7 cellular contexts compared by ENCODE assay signal in genomic region chr20:51563141-51563596, GRCh38. TPM values are rescaled to one million over a fixed set of nuclear protein-coding genes. Genes with fewer than 3 reads are reported as not detected.
DNase-seq lines count a peak whose midpoint lies in the region; ATAC-seq, FAIRE-seq and TF ChIP-seq lines count a peak whose summit lies in the region.

No MANE protein-coding gene starts in this region.

- H3K9me3 ChIP-seq in MG63, result no peaks in the 10 kb centered on the region
- no peaks in the 10 kb centered on the region for H3K9me3 ChIP-seq in HepG2 (ENCODE audit: low read length)
- no peaks in the 10 kb centered on the region for H3K9me3 ChIP-seq in stomach

- BruUV-seq in HepG2 (replicated peaks; lab: Mats Ljungman, UMichigan), result no TSS peak

- CTCF ChIA-PET in HepG2 (lab: Yijun Ruan, JAX; ENCODE audit: low intra/inter-chr PET ratio, low total read pairs), result no interaction called here

- H3K27me3 ChIP-seq in MG63, result peaks cover 16% of the 10 kb centered on the region
- H3K27me3 ChIP-seq in HepG2 (ENCODE audit: control insufficient read depth in 1 of 2, insufficient read depth in 2 of 2, low read length in 2 of 2), result peaks cover 8 to 57% of the 10 kb centered on the region in 2 experiments; a peak in 4 of 5 replicates
- peaks cover 0 to 55% (median 24%) of the 10 kb centered on the region in 3 donors for H3K27me3 ChIP-seq in stomach

- H3K4me3 ChIP-seq in MG63 (peak overlapping the region; percentile 40), HepG2 (replicated peaks in 1 of 3; ENCODE audit: insufficient read depth in 1 of 3, low read depth in 2 of 3, low read length in 3 of 3) (peak overlapping the region; percentile 44 to 75 (median 61)), stomach (peak overlapping the region; percentile 44 to 60 (median 48))

- TF ChIP-seq RAD21 in HepG2 (CRISPR knock-in tag; IDR thresholded peaks at IDR 0.05), result no peak

- DNase-seq in MG63, result no peak
- peak in 6 of 61 donors; percentile 19 to 80 (median 66) for DNase-seq in caudate nucleus (lab: John Stamatoyannopoulos, UW)
- no peak for DNase-seq in HepG2 (ENCODE audit: low spot score)
- no peak for DNase-seq in stomach
- DNase-seq in stimulated activated CD4-positive, alpha-beta T cell treated with anti-CD3 and anti-CD28 coated beads, Interleukin-4, amount 100 ng/mL, for 1 hour, result no peak

- H3K9ac ChIP-seq in HepG2 (ENCODE audit: insufficient read depth, low read depth, low read length), result peak overlapping the region; percentile 59; the same call in 1 of the 2 replicates

- in situ Hi-C loops in HepG2 (cut with HindIII; ENCODE audit: extremely low pct_ligation_motif_present, low pct_unique_long_range_greater_than_20kb), result no loop called here

- peak overlapping the region; percentile 62 for H3K27ac ChIP-seq in caudate nucleus (ENCODE audit: low read depth, low read length)
- no peak overlapping the region for H3K27ac ChIP-seq in HepG2 (ENCODE audit: extremely low read length, insufficient read depth, low read length)
- peak overlapping the region; percentile 57 to 90 (median 86) for H3K27ac ChIP-seq in stomach

- H3K4me1 ChIP-seq in HepG2 (ENCODE audit: insufficient read depth, low read length) (peaks cover 51% of the 10 kb centered on the region), stomach (peaks cover 34 to 44% (median 40%) of the 10 kb centered on the region in 4 donors)

- TF ChIP-seq POLR2A in HepG2 (IDR thresholded peaks at IDR 0.05; ENCODE audit: insufficient read depth in 1 of 2, low read depth in 2 of 2, low read length in 2 of 2) (no peak), stomach (IDR thresholded peaks at IDR 0.05) (no peak)

- H3K36me3 ChIP-seq in MG63, result no peaks in the 10 kb centered on the region
- no peaks in the 10 kb centered on the region for H3K36me3 ChIP-seq in HepG2 (replicated peaks in 1 of 2; ENCODE audit: control insufficient read depth in 1 of 2, insufficient read depth in 2 of 2, low read length in 2 of 2)
- H3K36me3 ChIP-seq in stomach, result no peaks in the 10 kb centered on the region

- H3K4me2 ChIP-seq in HepG2 (ENCODE audit: low read depth, low read length), result peak overlapping the region; percentile 96

- POLR2A ChIA-PET in HepG2 (lab: Yijun Ruan, JAX), result interaction anchor here (1.2 to 2.8 kb wide), 8 partner anchors 9 to 76 kb away, joined by 3 to 16 read pairs (median 4); partner anchors contain the start of gene NFATC2

- peaks cover 11% of the 10 kb centered on the region; the same call in 1 of the 2 replicates for H4K20me1 ChIP-seq in HepG2 (ENCODE audit: insufficient read depth, low read length)

- TF ChIP-seq EP300 in HepG2 (IDR thresholded peaks at IDR 0.05; ENCODE audit: low read depth in 2 of 2, low read length in 2 of 2) (no peak), HepG2 (CRISPR knock-in tag; IDR thresholded peaks at IDR 0.05; ENCODE audit: borderline replicate concordance) (no peak), stomach (IDR thresholded peaks at IDR 0.05) (no peak)

- intact Hi-C loops in HepG2 (cut with micrococcal nuclease; ENCODE audit: unreplicated experiment) (no loop called here), stomach (cut with DNase I; ENCODE audit: low total_unique reads) (no loop called here)

- WGBS in HepG2 (ENCODE audit: low lambda C conversion rate), result 0% methylated on average over 10 of the region's 10 CpGs
- 0 to 12% (median 3%) methylated on average over 9 to 10 of the region's 10 CpGs for WGBS in stomach, 5 donors

- FAIRE-seq in HepG2 (lab: Jason Lieb, UNC), result no peak

- no peaks in the 10 kb centered on the region for H3K79me2 ChIP-seq in HepG2 (ENCODE audit: insufficient read depth, low read length)

- H2AFZ ChIP-seq in HepG2 (ENCODE audit: low read length), result no peak overlapping the region

- ATAC-seq in HepG2, result peak; percentile 39
- ATAC-seq in GM18870 (IDR thresholded peaks at IDR 0.05; ENCODE audit: unreplicated experiment), result no peak
- no peak for ATAC-seq in HG03439 (IDR thresholded peaks at IDR 0.05; ENCODE audit: unreplicated experiment)

- TF ChIP-seq CTCF in HepG2 (CRISPR knock-in tag; IDR thresholded peaks at IDR 0.05) (no peak), stomach (IDR thresholded peaks at IDR 0.05) (no peak)

TF ChIP-seq in HepG2, 621 proteins besides CTCF, POLR2A, EP300 and RAD21 (continues in another document):
- TF ChIP-seq ZNF251 (CRISPR knock-in tag; IDR thresholded peaks at IDR 0.05) (no peak), ZMAT5 (CRISPR knock-in tag; IDR thresholded peaks at IDR 0.05; ENCODE audit: borderline replicate concordance, low read depth) (no peak), CBX2 (IDR thresholded peaks at IDR 0.05; ENCODE audit: low read depth, low read length) (peak; percentile 86), CBX2 (CRISPR knock-in tag; IDR thresholded peaks at IDR 0.05; ENCODE audit: low read depth) (no peak), PHF21A (CRISPR knock-in tag; IDR thresholded peaks at IDR 0.05) (peak; percentile 38; the same call in 1 of the 2 replicates), MYC (CRISPR knock-in tag; IDR thresholded peaks at IDR 0.05; ENCODE audit: borderline replicate concordance) (no peak), ZNF18 (CRISPR knock-in tag; IDR thresholded peaks at IDR 0.05; ENCODE audit: insufficient replicate concordance) (no peak), ARNT (IDR thresholded peaks at IDR 0.05) (no peak), HOXD1 (CRISPR knock-in tag; IDR thresholded peaks at IDR 0.05) (no peak), ZFX (CRISPR knock-in tag; IDR thresholded peaks at IDR 0.05; ENCODE audit: low read depth) (no peak)

RNA-seq across cellular contexts. Expression of gene NFATC2, which starts 20.6 kb away (rescaled TPM):
- total RNA-seq in MG63 (2014; rRNA removed; shearing (Covaris generic); ENCODE audit: low replicate concordance), result not detected in 2 replicates
- total RNA-seq in HepG2 (2016; rRNA removed; fragmentation: Illumina TruSeq; extraction: Trizol), result 3.3 and 8.0 TPM in 2 replicates
- 4.1 and 4.9 TPM in 2 replicates for total RNA-seq in HepG2 (2016; cell fraction: cytosol; rRNA removed; fragmentation: Illumina TruSeq; extraction: Trizol; ENCODE audit: low read depth)
- 2.6 and 7.7 TPM in 2 replicates for total RNA-seq in HepG2 (2016; cell fraction: insoluble cytoplasmic fraction; rRNA removed; fragmentation: Illumina TruSeq; extraction: Trizol)
- 4.2 TPM in 2 replicates for total RNA-seq in HepG2 (2016; cell fraction: membrane; rRNA removed; fragmentation: Illumina TruSeq; extraction: Trizol)
- 8.5 and 9.9 TPM in 2 replicates for total RNA-seq in HepG2 (2016; cell fraction: nucleus; rRNA removed; fragmentation: Illumina TruSeq; extraction: Trizol)
- polyA plus RNA-seq in HepG2 (2011; rRNA removed), result 1.9 TPM in 2 replicates
- polyA plus RNA-seq in HepG2 (2011; cell fraction: cytosol; rRNA removed), result 0.85 and 1.7 TPM in 2 replicates
- polyA plus RNA-seq in HepG2 (2011; cell fraction: nucleus; rRNA removed), result 6.8 and 7.7 TPM in 2 replicates
- 5.7 and 6.1 TPM in 2 replicates for polyA plus RNA-seq in HepG2 (2012)
- 0.31 and 0.43 TPM in 2 replicates for polyA plus RNA-seq in HepG2 (2016; cell fraction: cytosol; fragmentation: Illumina TruSeq; extraction: Trizol; ENCODE audit: low read depth)
- 7.2 and 8.9 TPM in 2 replicates for polyA plus RNA-seq in HepG2 (2016; cell fraction: insoluble cytoplasmic fraction; fragmentation: Illumina TruSeq; extraction: Trizol; ENCODE audit: low read depth)
- 1.2 and 1.4 TPM in 2 replicates for polyA plus RNA-seq in HepG2 (2016; cell fraction: membrane; fragmentation: Illumina TruSeq; extraction: Trizol; ENCODE audit: low read depth)
- polyA plus RNA-seq in HepG2 (2016; cell fraction: nucleus; fragmentation: Illumina TruSeq; extraction: Trizol; ENCODE audit: insufficient read depth, low read depth), result 11.5 and 12.3 TPM in 2 replicates
- polyA minus RNA-seq in HepG2 (2011; rRNA and poly(A)+ RNA removed; ENCODE audit: low replicate concordance), result 3.3 TPM in 1 of 2 replicates, not detected in the other
- polyA minus RNA-seq in HepG2 (2011; cell fraction: cytosol; rRNA and poly(A)+ RNA removed), result 4.3 and 5.8 TPM in 2 replicates
- 7.7 and 8.2 TPM in 2 replicates for polyA minus RNA-seq in HepG2 (2011; cell fraction: nucleus; rRNA and poly(A)+ RNA removed)
- total RNA-seq in stomach, result 10 to 100 TPM in 4 of 5 donors, 1 to 10 TPM in 1; 7.0 to 31.9 (median 11.4) TPM
- 1 to 10 TPM; 1.4 to 6.3 (median 3.2) TPM for polyA plus RNA-seq in stomach
